In genomic region chr9:32004431-32005076, GRCh38 we compare ENCODE assay signal across 2 cellular contexts.
TF ChIP-seq lines count a peak whose summit lies in the region.

No MANE protein-coding gene starts in this region.

TF ChIP-seq in GM23338, 12 proteins besides CTCF, POLR2A, EP300 and RAD21 (continued from another document):
- TF ChIP-seq, protein P1, sequence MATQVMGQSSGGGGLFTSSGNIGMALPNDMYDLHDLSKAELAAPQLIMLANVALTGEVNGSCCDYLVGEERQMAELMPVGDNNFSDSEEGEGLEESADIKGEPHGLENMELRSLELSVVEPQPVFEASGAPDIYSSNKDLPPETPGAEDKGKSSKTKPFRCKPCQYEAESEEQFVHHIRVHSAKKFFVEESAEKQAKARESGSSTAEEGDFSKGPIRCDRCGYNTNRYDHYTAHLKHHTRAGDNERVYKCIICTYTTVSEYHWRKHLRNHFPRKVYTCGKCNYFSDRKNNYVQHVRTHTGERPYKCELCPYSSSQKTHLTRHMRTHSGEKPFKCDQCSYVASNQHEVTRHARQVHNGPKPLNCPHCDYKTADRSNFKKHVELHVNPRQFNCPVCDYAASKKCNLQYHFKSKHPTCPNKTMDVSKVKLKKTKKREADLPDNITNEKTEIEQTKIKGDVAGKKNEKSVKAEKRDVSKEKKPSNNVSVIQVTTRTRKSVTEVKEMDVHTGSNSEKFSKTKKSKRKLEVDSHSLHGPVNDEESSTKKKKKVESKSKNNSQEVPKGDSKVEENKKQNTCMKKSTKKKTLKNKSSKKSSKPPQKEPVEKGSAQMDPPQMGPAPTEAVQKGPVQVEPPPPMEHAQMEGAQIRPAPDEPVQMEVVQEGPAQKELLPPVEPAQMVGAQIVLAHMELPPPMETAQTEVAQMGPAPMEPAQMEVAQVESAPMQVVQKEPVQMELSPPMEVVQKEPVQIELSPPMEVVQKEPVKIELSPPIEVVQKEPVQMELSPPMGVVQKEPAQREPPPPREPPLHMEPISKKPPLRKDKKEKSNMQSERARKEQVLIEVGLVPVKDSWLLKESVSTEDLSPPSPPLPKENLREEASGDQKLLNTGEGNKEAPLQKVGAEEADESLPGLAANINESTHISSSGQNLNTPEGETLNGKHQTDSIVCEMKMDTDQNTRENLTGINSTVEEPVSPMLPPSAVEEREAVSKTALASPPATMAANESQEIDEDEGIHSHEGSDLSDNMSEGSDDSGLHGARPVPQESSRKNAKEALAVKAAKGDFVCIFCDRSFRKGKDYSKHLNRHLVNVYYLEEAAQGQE (IDR thresholded peaks at IDR 0.05; ENCODE audit: unreplicated experiment), result no peak
- no peak for TF ChIP-seq ZNF114 (CRISPR knock-in tag; IDR thresholded peaks at IDR 0.05)
- no peak for TF ChIP-seq ETS1 (IDR thresholded peaks at IDR 0.05)
TF ChIP-seq in GM23338: peak in this region for 0.

TF ChIP-seq in HepG2, 621 proteins besides CTCF, POLR2A, EP300 and RAD21 (continued from another document and continues in another):
- TF ChIP-seq, protein P1 (IDR thresholded peaks at IDR 0.05; ENCODE audit: borderline replicate concordance in 1 of 2, low read depth in 1 of 2, low read length in 2 of 2), result no peak
- TF ChIP-seq ZNF891 (CRISPR knock-in tag; IDR thresholded peaks at IDR 0.05) (no peak), POGK (CRISPR knock-in tag; conservative IDR thresholded peaks at IDR 0.05) (no peak), CBFB (CRISPR knock-in tag; IDR thresholded peaks at IDR 0.05) (no peak), ZNF121 (CRISPR knock-in tag; IDR thresholded peaks at IDR 0.05) (no peak), STAG1 (CRISPR knock-in tag; IDR thresholded peaks at IDR 0.05) (no peak), NPAS2 (CRISPR knock-in tag; IDR thresholded peaks at IDR 0.05; ENCODE audit: borderline replicate concordance) (no peak), CHD4 (IDR thresholded peaks at IDR 0.05; ENCODE audit: borderline replicate concordance, low read length) (no peak), LRRFIP1 (CRISPR knock-in tag; conservative IDR thresholded peaks at IDR 0.05) (no peak), ZSCAN12 (CRISPR knock-in tag; IDR thresholded peaks at IDR 0.05) (no peak), NR1H2 (CRISPR knock-in tag; IDR thresholded peaks at IDR 0.05; ENCODE audit: borderline replicate concordance, low read depth) (no peak), ZNF549 (CRISPR knock-in tag; IDR thresholded peaks at IDR 0.05) (no peak), JUN (CRISPR knock-in tag; IDR thresholded peaks at IDR 0.05) (no peak), ZNF101 (CRISPR knock-in tag; IDR thresholded peaks at IDR 0.05; ENCODE audit: borderline replicate concordance, low read depth) (no peak), HNRNPK (IDR thresholded peaks at IDR 0.05; ENCODE audit: low read depth, low read length, poor library complexity, severe bottlenecking) (no peak), PHF8 (CRISPR knock-in tag; IDR thresholded peaks at IDR 0.05) (peak; percentile 47; the same call in 1 of the 2 replicates), HNRNPLL (IDR thresholded peaks at IDR 0.05; ENCODE audit: low read depth, low read length, poor library complexity, severe bottlenecking) (no peak), ZC3H13 (CRISPR knock-in tag; IDR thresholded peaks at IDR 0.05) (no peak), CAMTA2 (CRISPR knock-in tag; IDR thresholded peaks at IDR 0.05; ENCODE audit: borderline replicate concordance) (no peak), ZNF343 (CRISPR knock-in tag; IDR thresholded peaks at IDR 0.05) (no peak), FIP1L1 (IDR thresholded peaks at IDR 0.05; ENCODE audit: borderline replicate concordance, insufficient read depth, low read depth, low read length) (no peak), AHR (CRISPR knock-in tag; IDR thresholded peaks at IDR 0.05) (no peak), ZNF709 (CRISPR knock-in tag; IDR thresholded peaks at IDR 0.05) (no peak), ZNF354B (CRISPR knock-in tag; IDR thresholded peaks at IDR 0.05) (no peak), ZNF280B (CRISPR knock-in tag; IDR thresholded peaks at IDR 0.05; ENCODE audit: borderline replicate concordance) (no peak), ELF3 (CRISPR knock-in tag; IDR thresholded peaks at IDR 0.05) (peak; percentile 96), CEBPB (IDR thresholded peaks at IDR 0.05; ENCODE audit: borderline replicate concordance, low read depth, low read length) (no peak), TCF7L2 (IDR thresholded peaks at IDR 0.05; ENCODE audit: low read depth, low read length) (no peak), KDM1A (CRISPR knock-in tag; IDR thresholded peaks at IDR 0.05) (no peak), ZNF337 (CRISPR knock-in tag; IDR thresholded peaks at IDR 0.05; ENCODE audit: borderline replicate concordance, low read depth) (no peak), ZNF780A (CRISPR knock-in tag; IDR thresholded peaks at IDR 0.05) (no peak), CENPX (CRISPR knock-in tag; IDR thresholded peaks at IDR 0.05) (no peak), KMT2B (CRISPR knock-in tag; IDR thresholded peaks at IDR 0.05) (no peak), SP140L (CRISPR knock-in tag; IDR thresholded peaks at IDR 0.05; ENCODE audit: borderline replicate concordance) (no peak), PREB (CRISPR knock-in tag; IDR thresholded peaks at IDR 0.05) (no peak), DZIP1 (CRISPR knock-in tag; IDR thresholded peaks at IDR 0.05) (no peak), KDM6A (CRISPR knock-in tag; IDR thresholded peaks at IDR 0.05; ENCODE audit: low read depth) (0 out of 2 replicates have a peak, but pooled peaks have one; percentile 26)
- TF ChIP-seq, protein P2, sequence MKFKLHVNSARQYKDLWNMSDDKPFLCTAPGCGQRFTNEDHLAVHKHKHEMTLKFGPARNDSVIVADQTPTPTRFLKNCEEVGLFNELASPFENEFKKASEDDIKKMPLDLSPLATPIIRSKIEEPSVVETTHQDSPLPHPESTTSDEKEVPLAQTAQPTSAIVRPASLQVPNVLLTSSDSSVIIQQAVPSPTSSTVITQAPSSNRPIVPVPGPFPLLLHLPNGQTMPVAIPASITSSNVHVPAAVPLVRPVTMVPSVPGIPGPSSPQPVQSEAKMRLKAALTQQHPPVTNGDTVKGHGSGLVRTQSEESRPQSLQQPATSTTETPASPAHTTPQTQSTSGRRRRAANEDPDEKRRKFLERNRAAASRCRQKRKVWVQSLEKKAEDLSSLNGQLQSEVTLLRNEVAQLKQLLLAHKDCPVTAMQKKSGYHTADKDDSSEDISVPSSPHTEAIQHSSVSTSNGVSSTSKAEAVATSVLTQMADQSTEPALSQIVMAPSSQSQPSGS (CRISPR knock-in tag; IDR thresholded peaks at IDR 0.05), result peak; percentile 29; the same call in 1 of the 2 replicates
- TF ChIP-seq, protein P3, sequence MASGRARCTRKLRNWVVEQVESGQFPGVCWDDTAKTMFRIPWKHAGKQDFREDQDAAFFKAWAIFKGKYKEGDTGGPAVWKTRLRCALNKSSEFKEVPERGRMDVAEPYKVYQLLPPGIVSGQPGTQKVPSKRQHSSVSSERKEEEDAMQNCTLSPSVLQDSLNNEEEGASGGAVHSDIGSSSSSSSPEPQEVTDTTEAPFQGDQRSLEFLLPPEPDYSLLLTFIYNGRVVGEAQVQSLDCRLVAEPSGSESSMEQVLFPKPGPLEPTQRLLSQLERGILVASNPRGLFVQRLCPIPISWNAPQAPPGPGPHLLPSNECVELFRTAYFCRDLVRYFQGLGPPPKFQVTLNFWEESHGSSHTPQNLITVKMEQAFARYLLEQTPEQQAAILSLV (CRISPR knock-in tag; IDR thresholded peaks at IDR 0.05; ENCODE audit: borderline replicate concordance), result no peak
- TF ChIP-seq, protein P4, sequence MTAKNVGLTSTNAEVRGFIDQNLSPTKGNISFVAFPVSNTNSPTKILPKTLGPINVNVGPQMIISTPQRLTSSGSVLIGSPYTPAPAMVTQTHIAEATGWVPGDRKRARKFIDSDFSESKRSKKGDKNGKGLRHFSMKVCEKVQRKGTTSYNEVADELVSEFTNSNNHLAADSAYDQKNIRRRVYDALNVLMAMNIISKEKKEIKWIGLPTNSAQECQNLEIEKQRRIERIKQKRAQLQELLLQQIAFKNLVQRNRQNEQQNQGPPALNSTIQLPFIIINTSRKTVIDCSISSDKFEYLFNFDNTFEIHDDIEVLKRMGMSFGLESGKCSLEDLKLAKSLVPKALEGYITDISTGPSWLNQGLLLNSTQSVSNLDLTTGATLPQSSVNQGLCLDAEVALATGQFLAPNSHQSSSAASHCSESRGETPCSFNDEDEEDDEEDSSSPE (CRISPR knock-in tag; IDR thresholded peaks at IDR 0.05), result no peak
